Comparison of ENCODE assay signal across 1 cellular context in the genomic region with DNA sequence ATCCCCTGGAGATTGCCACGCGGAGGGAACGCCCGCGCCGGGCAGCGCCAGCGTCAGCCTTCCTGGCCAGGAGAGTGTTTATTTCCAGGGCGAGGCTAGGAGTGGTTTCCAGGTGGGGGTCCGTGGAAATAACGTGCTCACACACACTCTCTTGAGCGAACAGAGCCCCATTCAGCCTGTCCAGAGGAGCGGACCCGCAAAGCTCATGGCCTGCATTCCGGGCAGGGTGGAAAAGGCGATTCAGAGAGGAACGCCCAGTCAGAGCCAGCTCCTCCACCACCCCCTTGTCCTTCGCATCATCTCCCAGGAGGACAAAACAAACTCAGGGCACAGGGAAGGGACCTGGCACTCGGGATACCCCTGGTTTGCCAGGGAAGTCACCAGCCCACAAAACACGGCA.
TF ChIP-seq lines count a peak whose summit lies in the region.

No MANE protein-coding gene starts in this region.

TF ChIP-seq in H1, 55 proteins besides CTCF, POLR2A, EP300 and RAD21:
- TF ChIP-seq, protein P1, sequence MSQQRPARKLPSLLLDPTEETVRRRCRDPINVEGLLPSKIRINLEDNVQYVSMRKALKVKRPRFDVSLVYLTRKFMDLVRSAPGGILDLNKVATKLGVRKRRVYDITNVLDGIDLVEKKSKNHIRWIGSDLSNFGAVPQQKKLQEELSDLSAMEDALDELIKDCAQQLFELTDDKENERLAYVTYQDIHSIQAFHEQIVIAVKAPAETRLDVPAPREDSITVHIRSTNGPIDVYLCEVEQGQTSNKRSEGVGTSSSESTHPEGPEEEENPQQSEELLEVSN (IDR thresholded peaks at IDR 0.05): no peak
- TF ChIP-seq BRCA1 (IDR thresholded peaks at IDR 0.05; ENCODE audit: low read depth, low read length) (no peak), CEBPB (IDR thresholded peaks at IDR 0.05; ENCODE audit: low read depth, low read length) (no peak), TCF12 (IDR thresholded peaks at IDR 0.05; ENCODE audit: low read depth, low read length) (no peak), CHD2 (IDR thresholded peaks at IDR 0.05; ENCODE audit: low read length) (no peak)
- TF ChIP-seq, protein P2, sequence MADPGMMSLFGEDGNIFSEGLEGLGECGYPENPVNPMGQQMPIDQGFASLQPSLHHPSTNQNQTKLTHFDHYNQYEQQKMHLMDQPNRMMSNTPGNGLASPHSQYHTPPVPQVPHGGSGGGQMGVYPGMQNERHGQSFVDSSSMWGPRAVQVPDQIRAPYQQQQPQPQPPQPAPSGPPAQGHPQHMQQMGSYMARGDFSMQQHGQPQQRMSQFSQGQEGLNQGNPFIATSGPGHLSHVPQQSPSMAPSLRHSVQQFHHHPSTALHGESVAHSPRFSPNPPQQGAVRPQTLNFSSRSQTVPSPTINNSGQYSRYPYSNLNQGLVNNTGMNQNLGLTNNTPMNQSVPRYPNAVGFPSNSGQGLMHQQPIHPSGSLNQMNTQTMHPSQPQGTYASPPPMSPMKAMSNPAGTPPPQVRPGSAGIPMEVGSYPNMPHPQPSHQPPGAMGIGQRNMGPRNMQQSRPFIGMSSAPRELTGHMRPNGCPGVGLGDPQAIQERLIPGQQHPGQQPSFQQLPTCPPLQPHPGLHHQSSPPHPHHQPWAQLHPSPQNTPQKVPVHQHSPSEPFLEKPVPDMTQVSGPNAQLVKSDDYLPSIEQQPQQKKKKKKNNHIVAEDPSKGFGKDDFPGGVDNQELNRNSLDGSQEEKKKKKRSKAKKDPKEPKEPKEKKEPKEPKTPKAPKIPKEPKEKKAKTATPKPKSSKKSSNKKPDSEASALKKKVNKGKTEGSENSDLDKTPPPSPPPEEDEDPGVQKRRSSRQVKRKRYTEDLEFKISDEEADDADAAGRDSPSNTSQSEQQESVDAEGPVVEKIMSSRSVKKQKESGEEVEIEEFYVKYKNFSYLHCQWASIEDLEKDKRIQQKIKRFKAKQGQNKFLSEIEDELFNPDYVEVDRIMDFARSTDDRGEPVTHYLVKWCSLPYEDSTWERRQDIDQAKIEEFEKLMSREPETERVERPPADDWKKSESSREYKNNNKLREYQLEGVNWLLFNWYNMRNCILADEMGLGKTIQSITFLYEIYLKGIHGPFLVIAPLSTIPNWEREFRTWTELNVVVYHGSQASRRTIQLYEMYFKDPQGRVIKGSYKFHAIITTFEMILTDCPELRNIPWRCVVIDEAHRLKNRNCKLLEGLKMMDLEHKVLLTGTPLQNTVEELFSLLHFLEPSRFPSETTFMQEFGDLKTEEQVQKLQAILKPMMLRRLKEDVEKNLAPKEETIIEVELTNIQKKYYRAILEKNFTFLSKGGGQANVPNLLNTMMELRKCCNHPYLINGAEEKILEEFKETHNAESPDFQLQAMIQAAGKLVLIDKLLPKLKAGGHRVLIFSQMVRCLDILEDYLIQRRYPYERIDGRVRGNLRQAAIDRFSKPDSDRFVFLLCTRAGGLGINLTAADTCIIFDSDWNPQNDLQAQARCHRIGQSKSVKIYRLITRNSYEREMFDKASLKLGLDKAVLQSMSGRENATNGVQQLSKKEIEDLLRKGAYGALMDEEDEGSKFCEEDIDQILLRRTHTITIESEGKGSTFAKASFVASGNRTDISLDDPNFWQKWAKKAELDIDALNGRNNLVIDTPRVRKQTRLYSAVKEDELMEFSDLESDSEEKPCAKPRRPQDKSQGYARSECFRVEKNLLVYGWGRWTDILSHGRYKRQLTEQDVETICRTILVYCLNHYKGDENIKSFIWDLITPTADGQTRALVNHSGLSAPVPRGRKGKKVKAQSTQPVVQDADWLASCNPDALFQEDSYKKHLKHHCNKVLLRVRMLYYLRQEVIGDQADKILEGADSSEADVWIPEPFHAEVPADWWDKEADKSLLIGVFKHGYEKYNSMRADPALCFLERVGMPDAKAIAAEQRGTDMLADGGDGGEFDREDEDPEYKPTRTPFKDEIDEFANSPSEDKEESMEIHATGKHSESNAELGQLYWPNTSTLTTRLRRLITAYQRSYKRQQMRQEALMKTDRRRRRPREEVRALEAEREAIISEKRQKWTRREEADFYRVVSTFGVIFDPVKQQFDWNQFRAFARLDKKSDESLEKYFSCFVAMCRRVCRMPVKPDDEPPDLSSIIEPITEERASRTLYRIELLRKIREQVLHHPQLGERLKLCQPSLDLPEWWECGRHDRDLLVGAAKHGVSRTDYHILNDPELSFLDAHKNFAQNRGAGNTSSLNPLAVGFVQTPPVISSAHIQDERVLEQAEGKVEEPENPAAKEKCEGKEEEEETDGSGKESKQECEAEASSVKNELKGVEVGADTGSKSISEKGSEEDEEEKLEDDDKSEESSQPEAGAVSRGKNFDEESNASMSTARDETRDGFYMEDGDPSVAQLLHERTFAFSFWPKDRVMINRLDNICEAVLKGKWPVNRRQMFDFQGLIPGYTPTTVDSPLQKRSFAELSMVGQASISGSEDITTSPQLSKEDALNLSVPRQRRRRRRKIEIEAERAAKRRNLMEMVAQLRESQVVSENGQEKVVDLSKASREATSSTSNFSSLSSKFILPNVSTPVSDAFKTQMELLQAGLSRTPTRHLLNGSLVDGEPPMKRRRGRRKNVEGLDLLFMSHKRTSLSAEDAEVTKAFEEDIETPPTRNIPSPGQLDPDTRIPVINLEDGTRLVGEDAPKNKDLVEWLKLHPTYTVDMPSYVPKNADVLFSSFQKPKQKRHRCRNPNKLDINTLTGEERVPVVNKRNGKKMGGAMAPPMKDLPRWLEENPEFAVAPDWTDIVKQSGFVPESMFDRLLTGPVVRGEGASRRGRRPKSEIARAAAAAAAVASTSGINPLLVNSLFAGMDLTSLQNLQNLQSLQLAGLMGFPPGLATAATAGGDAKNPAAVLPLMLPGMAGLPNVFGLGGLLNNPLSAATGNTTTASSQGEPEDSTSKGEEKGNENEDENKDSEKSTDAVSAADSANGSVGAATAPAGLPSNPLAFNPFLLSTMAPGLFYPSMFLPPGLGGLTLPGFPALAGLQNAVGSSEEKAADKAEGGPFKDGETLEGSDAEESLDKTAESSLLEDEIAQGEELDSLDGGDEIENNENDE (IDR thresholded peaks at IDR 0.05; ENCODE audit: insufficient replicate concordance, low read length): no peak
